1 cellular context compared by ENCODE assay signal in genomic region chr17:40299159-40299757, GRCh38.
TF ChIP-seq lines count a peak whose summit lies in the region.

No MANE protein-coding gene starts in this region.

TF ChIP-seq in liver, 16 proteins besides CTCF, POLR2A, EP300 and RAD21:
- peak; percentile 7 for TF ChIP-seq NR2F2 (IDR thresholded peaks at IDR 0.05)
TF ChIP-seq in liver: peak in this region for 1; not testable (repeated sequence) for 15.
